Comparison of ENCODE assay signal across 12 cellular contexts in genomic region chr11:120208012-120208441, GRCh38. TPM values are rescaled to one million over a fixed set of nuclear protein-coding genes. Genes with fewer than 3 reads are reported as not detected.
DNase-seq lines count a peak whose midpoint lies in the region; ATAC-seq and TF ChIP-seq lines count a peak whose summit lies in the region.
"Had no signal": no experiment of that assay in that cellular context is flagged by ENCODE, and none has a peak within 500 bp of the region (broad histone marks: within the 10 kb centered on the region; RNA-seq: fewer than 3 reads in every experiment).

No MANE protein-coding gene starts in this region.

- no peaks in the 10 kb centered on the region for H3K36me3 ChIP-seq in CD4-positive, alpha-beta memory T cell (ENCODE audit: insufficient read depth, low read length)
- no peaks in the 10 kb centered on the region for H3K36me3 ChIP-seq in parathyroid adenoma (ENCODE audit: control insufficient read depth, insufficient read depth, low read length)
- H3K36me3 ChIP-seq: prostate gland, SJCRH30 had no signal

- intact Hi-C loops in CD4-positive, alpha-beta memory T cell (cut with micrococcal nuclease), result no loop called here

- peak; percentile 10 for ATAC-seq in esophagus mucosa
- no peak for ATAC-seq in GM18870 (IDR thresholded peaks at IDR 0.05; ENCODE audit: unreplicated experiment)

- H4K20me1 ChIP-seq in H9 (ENCODE audit: control insufficient read depth, insufficient read depth, insufficient read length), result no peaks in the 10 kb centered on the region

- H3K23ac ChIP-seq in H9 (ENCODE audit: insufficient read length, low read depth, low read length), result no peak overlapping the region

- no peak overlapping the region for H2BK12ac ChIP-seq in H9 (ENCODE audit: insufficient read length, low read depth, low read length)

- no peak overlapping the region for H2AK5ac ChIP-seq in H9 (ENCODE audit: insufficient read length, low read length)

- no peak overlapping the region for H2BK15ac ChIP-seq in H9 (ENCODE audit: low read depth, low read length)

- no peak overlapping the region for H3K56ac ChIP-seq in H9 (ENCODE audit: insufficient read length, low read depth, low read length)

- H3K4me2 ChIP-seq in parathyroid adenoma (ENCODE audit: low read length) (no peak overlapping the region), H9 (ENCODE audit: insufficient read depth, insufficient read length, low read length) (no peak overlapping the region)

- no peak overlapping the region for H3K4ac ChIP-seq in H9 (ENCODE audit: low read depth, low read length)

- POLR2A ChIA-PET in CD4-positive, alpha-beta memory T cell (lab: Charles Lee; ENCODE audit: partially characterized antibody), result no interaction called here

- CTCF ChIA-PET in CD4-positive, alpha-beta memory T cell (lab: Charles Lee; ENCODE audit: partially characterized antibody), result no interaction called here

- H3K27ac Mint-ChIP-seq in CD4-positive, alpha-beta memory T cell, result no peak overlapping the region
- H3K27ac Mint-ChIP-seq in H9, result no peak overlapping the region

- no peak overlapping the region for H3K27ac ChIP-seq in CD4-positive, alpha-beta memory T cell (ENCODE audit: low read depth, low read length)
- H3K27ac ChIP-seq in parathyroid adenoma (peak overlapping the region; percentile 54), H9 (ENCODE audit: insufficient read length, low read depth, low read length) (no peak overlapping the region)
- H3K27ac ChIP-seq: prostate gland, SJCRH30 had no signal

- H3K9me3 Mint-ChIP-seq in CD4-positive, alpha-beta memory T cell, result no peaks in the 10 kb centered on the region
- H3K9me3 Mint-ChIP-seq in H9, result no peaks in the 10 kb centered on the region

- no peak overlapping the region for H3K14ac ChIP-seq in H9 (ENCODE audit: insufficient read depth, low read length)

- H3K79me1 ChIP-seq in H9 (ENCODE audit: insufficient read depth, low read depth, low read length, poor library complexity, severe bottlenecking), result no peaks in the 10 kb centered on the region

- no peak overlapping the region for H4K5ac ChIP-seq in H9 (ENCODE audit: insufficient read length, low read depth, low read length)

- H3K9me3 ChIP-seq in CD4-positive, alpha-beta memory T cell (ENCODE audit: control insufficient read depth in 1 of 2, low read length in 2 of 2), result no peaks in the 10 kb centered on the region
- no peaks in the 10 kb centered on the region for H3K9me3 ChIP-seq in parathyroid adenoma (ENCODE audit: control insufficient read depth, low read length)
- no peaks in the 10 kb centered on the region for H3K9me3 ChIP-seq in H9 (ENCODE audit: control insufficient read depth, low read depth, low read length)
- H3K9me3 ChIP-seq: prostate gland, SJCRH30 had no signal

- no peak overlapping the region for H3K18ac ChIP-seq in H9 (ENCODE audit: insufficient read length, low read depth, low read length)

- H3K36me3 Mint-ChIP-seq in CD4-positive, alpha-beta memory T cell, result peaks cover 0 to 6% of the 10 kb centered on the region in 2 donors
- H3K36me3 Mint-ChIP-seq in H9 (ENCODE audit: insufficient read depth in 1 of 3, low read depth in 3 of 3), result no peaks in the 10 kb centered on the region

- peaks cover 4% of the 10 kb centered on the region for H3K27me3 ChIP-seq in CD4-positive, alpha-beta memory T cell (ENCODE audit: insufficient read depth, low read length)
- no peaks in the 10 kb centered on the region for H3K27me3 ChIP-seq in parathyroid adenoma (ENCODE audit: control insufficient read depth, insufficient read depth, low read length)
- H3K27me3 ChIP-seq in H9 (ENCODE audit: insufficient read depth, low read length), result peaks cover 66% of the 10 kb centered on the region

- H3K4me1 ChIP-seq in CD4-positive, alpha-beta memory T cell (ENCODE audit: insufficient read depth, low read length), result peaks cover 12% of the 10 kb centered on the region
- no peaks in the 10 kb centered on the region for H3K4me1 ChIP-seq in parathyroid adenoma
- no peaks in the 10 kb centered on the region for H3K4me1 ChIP-seq in H9 (ENCODE audit: insufficient read depth, low read length)

- H3K4me3 Mint-ChIP-seq in CD4-positive, alpha-beta memory T cell, result peak overlapping the region in 5 of 8 donors; percentile 2 to 43 (median 13)
- H3K4me3 Mint-ChIP-seq in H9, result no peak overlapping the region

- no peak for TF ChIP-seq CTCF in parathyroid adenoma (IDR thresholded peaks at IDR 0.05)
- TF ChIP-seq CTCF in H9 (conservative IDR thresholded peaks at IDR 0.05), result no peak

- peak overlapping the region; percentile 5 for H2AFZ ChIP-seq in parathyroid adenoma
- H2AFZ ChIP-seq in H9 (ENCODE audit: low read length), result no peak overlapping the region

- H2BK5ac ChIP-seq in H9 (ENCODE audit: insufficient read length, low read length), result no peak overlapping the region

- no peak overlapping the region for H4K91ac ChIP-seq in H9 (ENCODE audit: insufficient read length, low read depth, low read length)

- H3K27me3 Mint-ChIP-seq in CD4-positive, alpha-beta memory T cell, result peaks cover 22 to 29% of the 10 kb centered on the region in 2 donors
- H3K27me3 Mint-ChIP-seq in H9 (ENCODE audit: low read depth), result peaks cover 96% of the 10 kb centered on the region

- no peak overlapping the region for H4K8ac ChIP-seq in H9 (replicated peaks; ENCODE audit: insufficient read length, low read depth, low read length)

- DNase-seq in CD4-positive, alpha-beta memory T cell, result no peak
- DNase-seq in OCI-M1 (lab: John Stamatoyannopoulos, UW) (peak; percentile 66), NCI-H1048 (lab: John Stamatoyannopoulos, UW) (no peak), H9 (no peak)
- DNase-seq in effector CD4-positive, alpha-beta T cell, result no peak
- DNase-seq: central memory CD4-positive, alpha-beta T cell; NCI-H1694 treated with DMSO at 0.1 percent for 48 hours; SJCRH30 had no signal

- H3T11ph ChIP-seq in H9 (ENCODE audit: low read length), result no peak overlapping the region

- H3K9ac ChIP-seq in parathyroid adenoma, result no peak overlapping the region
- H3K9ac ChIP-seq in H9 (ENCODE audit: extremely low read depth, insufficient read length, low read length), result no peak overlapping the region

- H2BK120ac ChIP-seq in H9 (ENCODE audit: low read depth, low read length, poor library complexity, severe bottlenecking), result no peak overlapping the region

- H3K79me2 ChIP-seq in parathyroid adenoma, result no peaks in the 10 kb centered on the region
- no peaks in the 10 kb centered on the region for H3K79me2 ChIP-seq in H9 (ENCODE audit: insufficient read depth, low read length)

- peaks cover 8 to 14% (median 12%) of the 10 kb centered on the region in 4 donors for H3K4me1 Mint-ChIP-seq in CD4-positive, alpha-beta memory T cell
- H3K4me1 Mint-ChIP-seq in H9, result peaks cover 28 to 30% of the 10 kb centered on the region in 2 experiments

- WGBS in H9 (ENCODE audit: extremely low coverage, insufficient read length, low lambda C conversion rate), result no CpG with 5 or more reads among the region's 12 CpGs

- peaks cover 11% of the 10 kb centered on the region for H3K23me2 ChIP-seq in H9 (ENCODE audit: insufficient read length, low read depth, low read length, poor library complexity, severe bottlenecking)

- H3K4me3 ChIP-seq in CD4-positive, alpha-beta memory T cell (ENCODE audit: low read length in 2 of 2), result no peak overlapping the region
- H3K4me3 ChIP-seq in parathyroid adenoma (ENCODE audit: low read depth, low read length), result no peak overlapping the region
- H3K4me3 ChIP-seq: prostate gland, SJCRH30 had no signal

- no peak overlapping the region for H2BK20ac ChIP-seq in H9 (ENCODE audit: low read depth, low read length, poor library complexity, severe bottlenecking)

RNA-seq across cellular contexts. Expression of gene OAF, which starts 2.8 kb away (rescaled TPM):
- total RNA-seq in CD4-positive, alpha-beta memory T cell, result 1 to 10 TPM; 1.3 to 1.5 TPM
- 1 to 10 TPM; 1.8 to 2.6 TPM for polyA plus RNA-seq in CD4-positive, alpha-beta memory T cell
- total RNA-seq in esophagus mucosa, result 9.0 TPM
- 1.1 and 1.6 TPM in 2 replicates for total RNA-seq in H9 (2021)

RNA-seq across cellular contexts. Expression of gene POU2F3, which starts 31.9 kb away (rescaled TPM):
- not detected for total RNA-seq in CD4-positive, alpha-beta memory T cell
- not detected for polyA plus RNA-seq in CD4-positive, alpha-beta memory T cell
- total RNA-seq in esophagus mucosa, result 3.2 TPM
- total RNA-seq in H9 (2021), result 1.1 and 1.3 TPM in 2 replicates
- total RNA-seq: SJCRH30 had no signal

Comparison
In these comparisons a context has a peak if more than half of its experiments do, and no peak if none do; other contexts are left out.
1. H3K4me3 Mint-ChIP-seq: peak in CD4-positive, alpha-beta memory T cell (5 of 8); none in H9 (0 of 2).